24 cellular contexts compared by ENCODE assay signal in genomic region chr3:94887056-94887455, GRCh38.
"Had no signal": no experiment of that assay in that cellular context is flagged by ENCODE, and none has a peak within 500 bp of the region (broad histone marks: within the 10 kb centered on the region; RNA-seq: fewer than 3 reads in every experiment).

No MANE protein-coding gene starts in this region.

- H3K4me1 Mint-ChIP-seq: immature natural killer cell; naive B cell; nephron progenitor cell; stimulated activated naive B cell treated with anti-CD40 and anti-IgM and Interleukin-4, amounts not matched to agents 10 μg/mL and 1 μg/mL and 100 μg/mL, for 72 hours; stimulated activated naive CD8-positive, alpha-beta T cell treated with anti-CD3 and anti-CD28 coated beads, Interleukin-15, amount 100 ng/mL, for 72 hours had no signal

- H3K9me3 ChIP-seq: psoas muscle, right lobe of liver, testis, tibial nerve had no signal

- H3K4me1 ChIP-seq: gastroesophageal sphincter, psoas muscle, right lobe of liver, testis, tibial nerve had no signal

- DNase-seq: cortex of kidney; dorsolateral prefrontal cortex; effector memory CD4-positive, alpha-beta T cell; foreskin fibroblast; glutamatergic neuron; immature natural killer cell; kidney; left colon; left ventricle myocardium superior; mesenchymal stem cell; naive B cell; nephron progenitor cell; psoas muscle; retina; right lobe of liver; stimulated activated CD4-positive, alpha-beta T cell treated with anti-CD3 and anti-CD28 coated beads, Interleukin-4, amount 100 ng/mL, for 4 hours; stimulated activated naive B cell treated with anti-CD40 and anti-IgM and Interleukin-4, amounts not matched to agents 10 μg/mL and 1 μg/mL and 100 μg/mL, for 72 hours; stimulated activated naive CD8-positive, alpha-beta T cell treated with anti-CD3 and anti-CD28 coated beads, Interleukin-15, amount 100 ng/mL, for 72 hours; testis had no signal

- H3K27ac ChIP-seq: dorsolateral prefrontal cortex, gastroesophageal sphincter, psoas muscle, right lobe of liver, testis, tibial nerve had no signal

- H3K36me3 Mint-ChIP-seq: immature natural killer cell; naive B cell; stimulated activated naive B cell treated with anti-CD40 and anti-IgM and Interleukin-4, amounts not matched to agents 10 μg/mL and 1 μg/mL and 100 μg/mL, for 72 hours had no signal

- H3K9me3 Mint-ChIP-seq: nephron progenitor cell; stimulated activated naive B cell treated with anti-CD40 and anti-IgM and Interleukin-4, amounts not matched to agents 10 μg/mL and 1 μg/mL and 100 μg/mL, for 72 hours had no signal

- H3K27me3 Mint-ChIP-seq: naive B cell; stimulated activated naive B cell treated with anti-CD40 and anti-IgM and Interleukin-4, amounts not matched to agents 10 μg/mL and 1 μg/mL and 100 μg/mL, for 72 hours; stimulated activated naive CD8-positive, alpha-beta T cell treated with anti-CD3 and anti-CD28 coated beads, Interleukin-15, amount 100 ng/mL, for 72 hours had no signal

- H3K27ac Mint-ChIP-seq: immature natural killer cell; naive B cell; nephron progenitor cell; stimulated activated naive B cell treated with anti-CD40 and anti-IgM and Interleukin-4, amounts not matched to agents 10 μg/mL and 1 μg/mL and 100 μg/mL, for 72 hours; stimulated activated naive CD8-positive, alpha-beta T cell treated with anti-CD3 and anti-CD28 coated beads, Interleukin-15, amount 100 ng/mL, for 72 hours had no signal

- H3K4me3 ChIP-seq: dorsolateral prefrontal cortex, gastroesophageal sphincter, lung, psoas muscle, right lobe of liver, testis, tibial nerve had no signal

- H3K36me3 ChIP-seq: gastroesophageal sphincter, right lobe of liver, tibial nerve had no signal

- H3K27me3 ChIP-seq: gastroesophageal sphincter, right lobe of liver, testis, tibial nerve had no signal

- H3K4me3 Mint-ChIP-seq: immature natural killer cell; naive B cell; nephron progenitor cell; stimulated activated naive B cell treated with anti-CD40 and anti-IgM and Interleukin-4, amounts not matched to agents 10 μg/mL and 1 μg/mL and 100 μg/mL, for 72 hours; stimulated activated naive CD8-positive, alpha-beta T cell treated with anti-CD3 and anti-CD28 coated beads, Interleukin-15, amount 100 ng/mL, for 72 hours had no signal

- ATAC-seq: esophagus mucosa; gastroesophageal sphincter; left colon; left ventricle myocardium superior; psoas muscle; right lobe of liver; stimulated activated naive B cell treated with anti-CD40 and anti-IgM and Interleukin-4, amounts not matched to agents 10 μg/mL and 1 μg/mL and 100 μg/mL, for 72 hours; stimulated activated naive CD8-positive, alpha-beta T cell treated with anti-CD3 and anti-CD28 coated beads, Interleukin-15, amount 100 ng/mL, for 72 hours had no signal

- FAIRE-seq: endometrium, kidney had no signal
